ENCODE assay signal across 12 cellular contexts in genomic region chr7:107972986-107973385, GRCh38. TPM values are rescaled to one million over a fixed set of nuclear protein-coding genes. Genes with fewer than 3 reads are reported as not detected.
DNase-seq lines count a peak whose midpoint lies in the region; ATAC-seq and TF ChIP-seq lines count a peak whose summit lies in the region.
"Had no signal": no experiment of that assay in that cellular context is flagged by ENCODE, and none has a peak within 500 bp of the region (broad histone marks: within the 10 kb centered on the region; RNA-seq: fewer than 3 reads in every experiment).

No MANE protein-coding gene starts in this region.

- no peak overlapping the region for H2BK5ac ChIP-seq in trophoblast cell (ENCODE audit: low read depth, low read length, poor library complexity)

- H3K9me3 ChIP-seq in ascending aorta = peaks cover 0 to 11% of the 10 kb centered on the region in 2 donors
- H3K9me3 ChIP-seq in trophoblast cell (ENCODE audit: insufficient read depth, low read depth, low read length) = no peaks in the 10 kb centered on the region
- H3K9me3 ChIP-seq: colonic mucosa had no signal

- peak overlapping the region; percentile 81 for H3K18ac ChIP-seq in trophoblast cell (ENCODE audit: low read length)

- no peaks in the 10 kb centered on the region for H3K79me1 ChIP-seq in trophoblast cell (ENCODE audit: low read length)

- no peak overlapping the region for H3K14ac ChIP-seq in trophoblast cell (ENCODE audit: low read length)

- H2BK12ac ChIP-seq in trophoblast cell (ENCODE audit: low read length) = no peak overlapping the region

- H3K36me3 ChIP-seq in ascending aorta (peaks cover 19 to 53% of the 10 kb centered on the region in 2 donors), trophoblast cell (ENCODE audit: control insufficient read depth in 1 of 2, insufficient read depth in 2 of 2, low read length in 2 of 2) (peaks cover 34 to 66% of the 10 kb centered on the region in 2 experiments)
- H3K36me3 ChIP-seq: colonic mucosa had no signal

- WGBS in trophoblast cell (ENCODE audit: extremely low coverage, insufficient coverage, insufficient read length) = no CpG with 5 or more reads among the region's 7 CpGs

- H4K91ac ChIP-seq in trophoblast cell (ENCODE audit: low read depth, low read length) = no peak overlapping the region

- no peaks in the 10 kb centered on the region for H3K27me3 ChIP-seq in ascending aorta
- H3K27me3 ChIP-seq in foreskin keratinocyte = no peaks in the 10 kb centered on the region
- H3K27me3 ChIP-seq in trophoblast cell (ENCODE audit: insufficient read depth, low read length) = no peaks in the 10 kb centered on the region
- H3K27me3 ChIP-seq: colonic mucosa had no signal

- no peak overlapping the region for H4K12ac ChIP-seq in trophoblast cell (ENCODE audit: low read depth, low read length)

- H3K4ac ChIP-seq in trophoblast cell (ENCODE audit: low read depth, low read length) = no peak overlapping the region

- peak; percentile 26 for ATAC-seq in foreskin keratinocyte
- ATAC-seq in GM19452 (IDR thresholded peaks at IDR 0.05; ENCODE audit: unreplicated experiment) = no peak
- ATAC-seq in GM21529 (IDR thresholded peaks at IDR 0.05; ENCODE audit: unreplicated experiment) = no peak
- ATAC-seq: WTC11 had no signal

- H2AFZ ChIP-seq in trophoblast cell (ENCODE audit: insufficient read depth, low read length, poor library complexity) = no peak overlapping the region

- DNase-seq in DMS 273 (lab: John Stamatoyannopoulos, UW; ENCODE audit: unreplicated experiment) (peak; percentile 84), ascending aorta (ENCODE audit: low spot score in 2 of 2) (no peak), foreskin keratinocyte (peak; percentile 79 to 90), trophoblast cell (no peak), inferior parietal cortex (ENCODE audit: extremely low spot score) (no peak), glomerular visceral epithelial cell (ENCODE audit: extremely low spot score) (no peak)
- DNase-seq: activated CD8-positive, alpha-beta memory T cell treated with anti-CD3 and anti-CD28 coated beads, Interleukin-2, amount 50 U/mL, for 4 hours; colonic mucosa; NCI-H1417 treated with DMSO at 0.1 percent for 48 hours had no signal

- H2BK120ac ChIP-seq in trophoblast cell (ENCODE audit: insufficient read depth, low read length, poor library complexity) = no peak overlapping the region

- H3K27ac ChIP-seq in ascending aorta (peak overlapping the region; percentile 34 to 95), foreskin keratinocyte (peak overlapping the region; percentile 39), trophoblast cell (ENCODE audit: low read depth, low read length) (no peak overlapping the region)
- H3K27ac ChIP-seq: colonic mucosa had no signal

- TF ChIP-seq CTCF in ascending aorta (IDR thresholded peaks at IDR 0.05) = no peak
- no peak for TF ChIP-seq CTCF in foreskin keratinocyte (conservative IDR thresholded peaks at IDR 0.05)

- no peak overlapping the region for H3K9ac ChIP-seq in trophoblast cell (ENCODE audit: low read length)

- intact Hi-C loops in ascending aorta (cut with DNase I) = loop anchor here (2.0 kb wide), 1 partner anchor 16 kb away; no protein-coding TSS in a partner anchor

- H3K4me1 ChIP-seq in ascending aorta (peaks cover 0 to 34% of the 10 kb centered on the region in 2 donors), foreskin keratinocyte (peaks cover 41% of the 10 kb centered on the region), trophoblast cell (ENCODE audit: control insufficient read depth in 1 of 2, insufficient read depth in 2 of 2, low read length in 2 of 2) (peaks cover 0 to 3% of the 10 kb centered on the region in 2 experiments)
- H3K4me1 ChIP-seq: colonic mucosa had no signal

- H4K8ac ChIP-seq in trophoblast cell (ENCODE audit: low read depth, low read length) = no peak overlapping the region

- H3K4me3 ChIP-seq in ascending aorta = no peak overlapping the region
- no peak overlapping the region for H3K4me3 ChIP-seq in trophoblast cell (ENCODE audit: low read depth, low read length)
- H3K4me3 ChIP-seq: colonic mucosa had no signal

- H3K79me2 ChIP-seq in trophoblast cell (ENCODE audit: control insufficient read depth, insufficient read depth, low read length, poor library complexity) = no peaks in the 10 kb centered on the region

- no peak overlapping the region for H3K4me2 ChIP-seq in trophoblast cell (ENCODE audit: low read length)

- no peak overlapping the region for H3K23ac ChIP-seq in trophoblast cell (ENCODE audit: low read length)

- no peak overlapping the region for H2AK5ac ChIP-seq in trophoblast cell (ENCODE audit: low read length)

RNA-seq across cellular contexts. Expression of gene LAMB1, which starts 30.0 kb away (rescaled TPM):
- total RNA-seq in ascending aorta (198 TPM), foreskin keratinocyte (179 and 219 TPM in 2 replicates)
- polyA plus RNA-seq in foreskin keratinocyte = 120 and 135 TPM in 2 replicates
- polyA plus RNA-seq in trophoblast cell (2013) = 407 and 428 TPM in 2 replicates

Comparison
In these comparisons a context has a peak if more than half of its experiments do, and no peak if none do; other contexts are left out.
1. DNase-seq: peak in DMS 273 (single experiment) and foreskin keratinocyte (2 of 2); none in ascending aorta (0 of 2), trophoblast cell (0 of 2), inferior parietal cortex (single experiment) and glomerular visceral epithelial cell (single experiment).